In genomic region chr1:153534933-153535663, GRCh38 we compare ENCODE assay signal across 8 cellular contexts. TPM values are rescaled to one million over a fixed set of nuclear protein-coding genes. Genes with fewer than 3 reads are reported as not detected.
DNase-seq lines count a peak whose midpoint lies in the region; ATAC-seq and TF ChIP-seq lines count a peak whose summit lies in the region.

No MANE protein-coding gene starts in this region.

- H3K36me3 Mint-ChIP-seq in naive B cell = peaks cover 0 to 7% of the 10 kb centered on the region in 2 donors

- H3K27me3 ChIP-seq in AG04450 (ENCODE audit: control insufficient read depth, insufficient read depth, low read length) (no peaks in the 10 kb centered on the region), H7 (ENCODE audit: control insufficient read depth, insufficient read depth, low read length) (peaks cover 3% of the 10 kb centered on the region; the same call in 1 of the 2 replicates)

- H3K36me3 ChIP-seq in H7 (replicated peaks; ENCODE audit: control insufficient read depth, insufficient read depth, low read length) = no peaks in the 10 kb centered on the region

- H3K27ac Mint-ChIP-seq in naive B cell = peak overlapping the region; percentile 73 to 93 (median 84)

- DNase-seq in AG04450 (ENCODE audit: low read depth, low spot score) (no peak), H7 (peak; percentile 15), naive B cell (no peak), NCI-H524 treated with DMSO at 0.1 percent for 48 hours (lab: John Stamatoyannopoulos, UW) (no peak)

- no peaks in the 10 kb centered on the region; the same call in 1 of the 2 replicates for H3K9me3 ChIP-seq in AG04450 (ENCODE audit: control insufficient read depth, insufficient read depth, low read length)

- H3K4me3 Mint-ChIP-seq in naive B cell = peak overlapping the region; percentile 90 to 96 (median 94)

- peak overlapping the region; percentile 96 for H3K27ac ChIP-seq in AG04450 (ENCODE audit: low read depth, low read length)

- CTCF ChIA-PET in AG04450 (lab: Charles Lee) = interaction anchor here (1.2 to 3.9 kb wide), 10 partner anchors 22 to 99 kb away, joined by 3 to 34 read pairs (median 8); partner anchors contain the start of genes CHTOP, S100A13, S100A16 and S100A2

- peak; percentile 22 for ATAC-seq in activated CD4-positive, CD25-positive, alpha-beta regulatory T cell treated with anti-CD3 and anti-CD28 coated beads, Interleukin-2, amount 50 U/mL, for 24 hours
- peak; percentile 56 for ATAC-seq in esophagus mucosa
- ATAC-seq in naive B cell (ENCODE audit: low read depth in 2 of 2) = peak; percentile 28
- no peak for ATAC-seq in HG03095 (IDR thresholded peaks at IDR 0.05; ENCODE audit: unreplicated experiment)
- no peak for ATAC-seq in GM21381 (IDR thresholded peaks at IDR 0.05; ENCODE audit: unreplicated experiment)

- H3K4me3 ChIP-seq in AG04450 (ENCODE audit: low read depth, low read length) = peak overlapping the region; percentile 98
- peak overlapping the region; percentile 48; the same call in 1 of the 2 replicates for H3K4me3 ChIP-seq in H7 (ENCODE audit: insufficient read depth, low read depth, low read length)

- no peaks in the 10 kb centered on the region for H3K9me3 Mint-ChIP-seq in naive B cell

- peaks cover 43 to 53% (median 51%) of the 10 kb centered on the region in 3 donors for H3K4me1 Mint-ChIP-seq in naive B cell

- POLR2A ChIA-PET in AG04450 (lab: Yijun Ruan, JAX) = interaction anchor here (0.6 to 5.2 kb wide), 10 partner anchors 10 to 99 kb away, joined by 3 to 76 read pairs (median 8); partner anchors contain the start of genes CHTOP, S100A1, S100A13 and S100A2

- no peaks in the 10 kb centered on the region for H3K27me3 Mint-ChIP-seq in naive B cell

- TF ChIP-seq CTCF in AG04450 (IDR thresholded peaks at IDR 0.05; ENCODE audit: low read depth, low read length) = 0 out of 2 replicates have a peak, but pooled peaks have one; percentile 5

RNA-seq across cellular contexts. Expression of gene S100A6, which starts 0.7 kb away (rescaled TPM):
- polyA plus RNA-seq in AG04450 (2011; rRNA removed) (1,379 and 2,089 TPM in 2 replicates), naive B cell (ENCODE audit: low read depth in 6 of 6) (100 to 1,000 TPM; 131 to 239 (median 154) TPM)
- 566 and 765 TPM in 2 replicates for polyA minus RNA-seq in AG04450 (2011; rRNA and poly(A)+ RNA removed)
- total RNA-seq in H7 (2014; rRNA removed; shearing (Covaris generic)) = 1.3 and 1.4 TPM in 2 replicates
- total RNA-seq in esophagus mucosa = 976 TPM

RNA-seq across cellular contexts. Expression of gene S100A5, which starts 5.6 kb away (rescaled TPM):
- polyA plus RNA-seq in AG04450 (2011; rRNA removed) (0.25 and 0.42 TPM in 2 replicates), naive B cell (ENCODE audit: low read depth in 6 of 6) (not detected)
- polyA minus RNA-seq in AG04450 (2011; rRNA and poly(A)+ RNA removed) = not detected in 2 replicates
- total RNA-seq in H7 (2014; rRNA removed; shearing (Covaris generic)) = not detected in 2 replicates
- not detected for total RNA-seq in esophagus mucosa

RNA-seq across cellular contexts. Expression of gene S100A4, which starts 10.5 kb away (rescaled TPM):
- polyA plus RNA-seq in AG04450 (2011; rRNA removed) (20.0 and 20.7 TPM in 2 replicates), naive B cell (ENCODE audit: low read depth in 6 of 6) (100 to 1,000 TPM in 2 of 6 donors, 10 to 100 TPM in 4; 50.2 to 167 (median 93.2) TPM)
- polyA minus RNA-seq in AG04450 (2011; rRNA and poly(A)+ RNA removed) = 3.6 and 5.1 TPM in 2 replicates
- total RNA-seq in H7 (2014; rRNA removed; shearing (Covaris generic)) = 17.3 and 18.0 TPM in 2 replicates
- total RNA-seq in esophagus mucosa = 36.0 TPM

RNA-seq across cellular contexts. Expression of gene S100A3, which starts 14.0 kb away (rescaled TPM):
- polyA plus RNA-seq in AG04450 (2011; rRNA removed) (1.8 and 3.2 TPM in 2 replicates), naive B cell (ENCODE audit: low read depth in 6 of 6) (not detected)
- 1.6 and 2.1 TPM in 2 replicates for polyA minus RNA-seq in AG04450 (2011; rRNA and poly(A)+ RNA removed)
- total RNA-seq in H7 (2014; rRNA removed; shearing (Covaris generic)) = 0.30 and 0.31 TPM in 2 replicates
- 9.6 TPM for total RNA-seq in esophagus mucosa

RNA-seq across cellular contexts. Expression of gene S100A2, which starts 30.5 kb away (rescaled TPM):
- polyA plus RNA-seq in AG04450 (2011; rRNA removed) (3.9 and 5.2 TPM in 2 replicates), naive B cell (ENCODE audit: low read depth in 6 of 6) (not detected)
- polyA minus RNA-seq in AG04450 (2011; rRNA and poly(A)+ RNA removed) = 1.3 and 3.0 TPM in 2 replicates
- total RNA-seq in H7 (2014; rRNA removed; shearing (Covaris generic)) = 0.94 TPM in 1 of 2 replicates, not detected in the other
- 4,166 TPM for total RNA-seq in esophagus mucosa

Comparison
In these comparisons a context has a peak if more than half of its experiments do, and no peak if none do; other contexts are left out.
1. ATAC-seq: peak in activated CD4-positive, CD25-positive, alpha-beta regulatory T cell treated with anti-CD3 and anti-CD28 coated beads, Interleukin-2, amount 50 U/mL, for 24 hours (2 of 2), esophagus mucosa (single experiment) and naive B cell (2 of 2); none in HG03095 (single experiment) and GM21381 (single experiment).
2. RNA of gene S100A6, which starts 0.7 kb away (total RNA-seq): 976 TPM in esophagus mucosa (single experiment); 1.3 to 1.4 TPM in H7; every median in the first group is over 100 times any median in the second.